ENCODE assay signal across 8 cellular contexts in genomic region chr9:136283291-136284235, GRCh38. TPM values are rescaled to one million over a fixed set of nuclear protein-coding genes. Genes with fewer than 3 reads are reported as not detected.
DNase-seq lines count a peak whose midpoint lies in the region; ATAC-seq and TF ChIP-seq lines count a peak whose summit lies in the region.

No MANE protein-coding gene starts in this region.

- no peak overlapping the region for H3K27ac Mint-ChIP-seq in neural progenitor cell

- H3K4me1 ChIP-seq in Panc1 (ENCODE audit: control insufficient read depth, insufficient read depth, low read length): peaks cover 4% of the 10 kb centered on the region; the same call in 1 of the 2 replicates
- peaks cover 3% of the 10 kb centered on the region for H3K4me1 ChIP-seq in neural progenitor cell

- H3K27me3 ChIP-seq in Panc1 (ENCODE audit: control insufficient read depth, insufficient read depth, low read length) (no peaks in the 10 kb centered on the region), neural progenitor cell (no peaks in the 10 kb centered on the region)

- H3K4me1 Mint-ChIP-seq in neural progenitor cell: peaks cover 4% of the 10 kb centered on the region

- no peaks in the 10 kb centered on the region for H3K9me3 Mint-ChIP-seq in neural progenitor cell

- intact Hi-C loops in Panc1 (cut with micrococcal nuclease; ENCODE audit: unreplicated experiment): no loop called here

- ATAC-seq in GM18909 (IDR thresholded peaks at IDR 0.05; ENCODE audit: poor library complexity, unreplicated experiment): peak; percentile 79
- ATAC-seq in Panc1: peak; percentile 98

- H3K9ac ChIP-seq in neural progenitor cell: no peak overlapping the region

- CTCF ChIA-PET in Panc1 (lab: Charles Lee): interaction anchor here (0.6 kb wide), 2 partner anchors 67 to 194 kb away, joined by 3 to 6 read pairs; no protein-coding TSS in a partner anchor

- no peak overlapping the region for H3K4me2 ChIP-seq in neural progenitor cell

- H3K36me3 Mint-ChIP-seq in neural progenitor cell: no peaks in the 10 kb centered on the region

- in situ Hi-C loops in Panc1 (cut with HindIII; ENCODE audit: low pct_unique_long_range_greater_than_20kb, low sequenced_read_pairs): no loop called here

- H3K27ac ChIP-seq in Panc1 (ENCODE audit: low read length) (no peak overlapping the region), neural progenitor cell (no peak overlapping the region)

- H3K4me3 ChIP-seq in Panc1 (ENCODE audit: low read depth in 2 of 2, low read length in 2 of 2): peak overlapping the region in 1 of 2 experiments; percentile 23; a peak in 1 of 4 replicates
- no peak overlapping the region for H3K4me3 ChIP-seq in neural progenitor cell

- peak; percentile 29 for DNase-seq in AG09319 (ENCODE audit: extremely low read depth, low read depth)
- peak; percentile 93 for DNase-seq in HuH-7.5 (ENCODE audit: low spot score)
- DNase-seq in Panc1 (ENCODE audit: low read depth, low spot score): no peak
- peak; percentile 55 for DNase-seq in activated T-helper 1 cell treated with Interleukin-2 at 50 U/mL for 16 hours (ENCODE audit: low read depth)
- peak; percentile 52 for DNase-seq in fibroblast of the conjunctiva (ENCODE audit: low read depth)
- DNase-seq in neural progenitor cell (ENCODE audit: low spot score): peak; percentile 87
- peak; percentile 69 for DNase-seq in stimulated activated naive CD4-positive, alpha-beta T cell treated with Interleukin-2 at 50 U/mL for 16 hours (lab: John Stamatoyannopoulos, UW)

- peak overlapping the region; percentile 29 for H2AFZ ChIP-seq in neural progenitor cell (replicated peaks)

- H3K9me3 ChIP-seq in Panc1 (ENCODE audit: control insufficient read depth, insufficient read depth, low read depth, low read length) (no peaks in the 10 kb centered on the region), neural progenitor cell (ENCODE audit: low read depth) (no peaks in the 10 kb centered on the region)

- H3K36me3 ChIP-seq in Panc1 (ENCODE audit: control insufficient read depth, insufficient read depth, low read length) (no peaks in the 10 kb centered on the region), neural progenitor cell (no peaks in the 10 kb centered on the region)

- no peaks in the 10 kb centered on the region for H3F3A ChIP-seq in neural progenitor cell (ENCODE audit: low read depth)

- POLR2A ChIA-PET in Panc1 (lab: Charles Lee): no interaction called here

- TF ChIP-seq CTCF in AG09319 (IDR thresholded peaks at IDR 0.05; ENCODE audit: low read depth, low read length) (peak; percentile 92), Panc1 (IDR thresholded peaks at IDR 0.05) (peak; percentile 87), neural progenitor cell (IDR thresholded peaks at IDR 0.05) (peak; percentile 87)

- H3K27me3 Mint-ChIP-seq in neural progenitor cell (ENCODE audit: insufficient read depth, low read depth): peaks cover 7% of the 10 kb centered on the region

- H3K79me2 ChIP-seq in neural progenitor cell (ENCODE audit: low read depth): no peaks in the 10 kb centered on the region

- BruUV-seq in Panc1 (replicated peaks; lab: Mats Ljungman, UMichigan): no TSS peak

- H4K20me1 ChIP-seq in neural progenitor cell (ENCODE audit: low read depth): no peaks in the 10 kb centered on the region

- no peak overlapping the region for H3K4me3 Mint-ChIP-seq in neural progenitor cell

RNA-seq across cellular contexts. Expression of gene CCDC187, which starts 20.3 kb away (rescaled TPM):
- total RNA-seq in Panc1 (2021; ENCODE audit: unreplicated experiment) (not detected), neural progenitor cell (ENCODE audit: low replicate concordance) (0.09 TPM in 1 of 2 replicates, not detected in the other)
- not detected for polyA plus RNA-seq in Panc1 (2012; ENCODE audit: insufficient read length)

RNA-seq across cellular contexts. Expression of gene QSOX2, which starts 38.0 kb away (rescaled TPM):
- total RNA-seq in Panc1 (2021; ENCODE audit: unreplicated experiment) (40.0 TPM), neural progenitor cell (ENCODE audit: low replicate concordance) (17.1 and 19.6 TPM in 2 replicates)
- polyA plus RNA-seq in Panc1 (2012; ENCODE audit: insufficient read length): 36.8 TPM

RNA-seq across cellular contexts. Expression of gene GPSM1, which starts 43.8 kb away (rescaled TPM):
- total RNA-seq in Panc1 (2021; ENCODE audit: unreplicated experiment) (14.2 TPM), neural progenitor cell (ENCODE audit: low replicate concordance) (6.2 and 39.7 TPM in 2 replicates)
- polyA plus RNA-seq in Panc1 (2012; ENCODE audit: insufficient read length): 23.8 TPM
